8 cellular contexts compared by ENCODE assay signal in genomic region chr5:140700177-140701144, GRCh38. TPM values are rescaled to one million over a fixed set of nuclear protein-coding genes. Genes with fewer than 3 reads are reported as not detected.
A peak's percentile ranks its signal among the peaks of the same experiment; 100 is the strongest.
DNase-seq lines count a peak whose midpoint lies in the region; ATAC-seq, FAIRE-seq and TF ChIP-seq lines count a peak whose summit lies in the region.

A gene with protein sequence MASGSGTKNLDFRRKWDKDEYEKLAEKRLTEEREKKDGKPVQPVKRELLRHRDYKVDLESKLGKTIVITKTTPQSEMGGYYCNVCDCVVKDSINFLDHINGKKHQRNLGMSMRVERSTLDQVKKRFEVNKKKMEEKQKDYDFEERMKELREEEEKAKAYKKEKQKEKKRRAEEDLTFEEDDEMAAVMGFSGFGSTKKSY (plus strand): TSS chr5:140700447. CDS start chr5:140700461, 14 bp downstream.

- peak; percentile 87 for FAIRE-seq in colon (lab: Jason Lieb, UNC)

- no peaks in the 10 kb centered on the region for H3K27me3 ChIP-seq in BE2C

- peak within 1 kb of the TSS; percentile 99 for H3K4me3 ChIP-seq in BE2C (ENCODE audit: low read depth, low read length)

- H3K36me3 ChIP-seq in BE2C: peaks cover 76% of the 10 kb centered on the region

- TF ChIP-seq CTCF in BE2C (IDR thresholded peaks at IDR 0.05; ENCODE audit: low read depth, low read length): no peak

- peaks cover 6% of the 10 kb centered on the region for H3K4me1 ChIP-seq in BE2C

- no peaks in the 10 kb centered on the region for H3K9me3 ChIP-seq in BE2C

- ATAC-seq in HG03460 (IDR thresholded peaks at IDR 0.05; ENCODE audit: unreplicated experiment): peak; percentile 97

- peak; percentile 92 for DNase-seq in BE2C
- peak; percentile 84 for DNase-seq in GM19240 (ENCODE audit: insufficient read length, low spot score)
- peak; percentile 98 for DNase-seq in NCI-H526 (lab: John Stamatoyannopoulos, UW)
- peak; percentile 95 for DNase-seq in activated CD4-positive, alpha-beta T cell treated with anti-CD3 and anti-CD28 coated beads for 48 hours
- peak; percentile 99 for DNase-seq in kidney tubule cell (ENCODE audit: low spot score)
- peak; percentile 69 to 88 (median 81) for DNase-seq in stimulated activated CD4-positive, alpha-beta T cell treated with anti-CD3 and anti-CD28 coated beads, Interleukin-1b, Interleukin-23, amount 100 ng/mL, for 24 hours (ENCODE audit: low read depth in 4 of 4, low spot score in 1 of 4)

RNA-seq across cellular contexts. Expression of the gene that starts here (rescaled TPM):
- polyA plus RNA-seq in BE2C (2012; ENCODE audit: insufficient read depth, insufficient read length, low read depth): 63.4 TPM

Comparison
In these comparisons a context has a peak if more than half of its experiments do, and no peak if none do; other contexts are left out.
1. Peak in every context shown above with its lines: DNase-seq, ATAC-seq and H3K4me3 ChIP-seq.